ENCODE assay signal across 8 cellular contexts in genomic region chr4:141131738-141132688, GRCh38. TPM values are rescaled to one million over a fixed set of nuclear protein-coding genes. Genes with fewer than 3 reads are reported as not detected.
A peak's percentile ranks its signal among the peaks of the same experiment; 100 is the strongest.
DNase-seq lines count a peak whose midpoint lies in the region; ATAC-seq and TF ChIP-seq lines count a peak whose summit lies in the region.

No MANE protein-coding gene starts in this region.

- no peak for DNase-seq in CD8-positive, alpha-beta T cell
- DNase-seq in T-helper 2 cell treated with Interferon-gamma antibody and Interleukin-4, amounts not matched to agents 5 μg/mL and 100 μg/mL, for 36 hours (ENCODE audit: low spot score) = no peak
- DNase-seq in fibroblast of pulmonary artery (ENCODE audit: low read depth) (no peak), osteoblast (ENCODE audit: insufficient read length, low spot score, missing footprints) (peak; percentile 65), NCI-H2107 (lab: John Stamatoyannopoulos, UW) (no peak)

- POLR2A ChIA-PET in CD8-positive, alpha-beta T cell (lab: Charles Lee) = no interaction called here

- TF ChIP-seq CTCF in CD8-positive, alpha-beta T cell (IDR thresholded peaks at IDR 0.05) = no peak
- no peak for TF ChIP-seq CTCF in fibroblast of pulmonary artery (IDR thresholded peaks at IDR 0.05; ENCODE audit: low read length, missing control alignments)
- no peak for TF ChIP-seq CTCF in osteoblast (IDR thresholded peaks at IDR 0.05; ENCODE audit: extremely low read depth, low read depth, low read length)

- peak overlapping the region; percentile 61 for H3K4me3 Mint-ChIP-seq in CD8-positive, alpha-beta T cell
- peak overlapping the region; percentile 44 for H3K4me3 Mint-ChIP-seq in T-helper 2 cell treated with Interferon-gamma antibody and Interleukin-4, amounts not matched to agents 5 μg/mL and 100 μg/mL, for 36 hours

- peaks cover 18% of the 10 kb centered on the region for H4K20me1 ChIP-seq in osteoblast (ENCODE audit: insufficient read depth, low read length)

- peak overlapping the region; percentile 93 for H3K4me2 ChIP-seq in osteoblast (ENCODE audit: insufficient read depth, low read length)

- H2AFZ ChIP-seq in osteoblast (ENCODE audit: low read length) = peak overlapping the region; percentile 90

- H3K27me3 ChIP-seq in CD8-positive, alpha-beta T cell (ENCODE audit: insufficient read depth, low read length) = peaks cover 14% of the 10 kb centered on the region
- H3K27me3 ChIP-seq in osteoblast (ENCODE audit: insufficient read depth, low read length) = peaks cover 23% of the 10 kb centered on the region

- intact Hi-C loops in CD8-positive, alpha-beta T cell (cut with DNase I, micrococcal nuclease) = loop anchor here in 1 of 2 experiments (5.0 kb wide), 1 partner anchor 270 kb away; no protein-coding TSS in a partner anchor

- peak overlapping the region; percentile 10 for H3K4me3 ChIP-seq in CD8-positive, alpha-beta T cell (ENCODE audit: low read depth, low read length)
- H3K4me3 ChIP-seq in fibroblast of pulmonary artery (replicated peaks; ENCODE audit: low read depth, low read length) (peak overlapping the region; percentile 62), osteoblast (ENCODE audit: insufficient read depth, low read length) (peak overlapping the region; percentile 95)

- peaks cover 52% of the 10 kb centered on the region for H3K27me3 Mint-ChIP-seq in CD8-positive, alpha-beta T cell (ENCODE audit: low read depth)
- peaks cover 72% of the 10 kb centered on the region for H3K27me3 Mint-ChIP-seq in T-helper 2 cell treated with Interferon-gamma antibody and Interleukin-4, amounts not matched to agents 5 μg/mL and 100 μg/mL, for 36 hours (ENCODE audit: low read depth)

- H3K27ac ChIP-seq in CD8-positive, alpha-beta T cell (ENCODE audit: low read depth, low read length) = no peak overlapping the region
- H3K27ac ChIP-seq in osteoblast (ENCODE audit: low read depth, low read length) = peak overlapping the region; percentile 39

- peaks cover 53% of the 10 kb centered on the region for H3K79me2 ChIP-seq in osteoblast (ENCODE audit: insufficient read depth, low read length)

- no peaks in the 10 kb centered on the region for H3K9me3 ChIP-seq in CD8-positive, alpha-beta T cell (ENCODE audit: low read length)
- H3K9me3 ChIP-seq in osteoblast (ENCODE audit: low read depth, low read length) = no peaks in the 10 kb centered on the region

- no peaks in the 10 kb centered on the region for H3K4me1 ChIP-seq in CD8-positive, alpha-beta T cell (ENCODE audit: insufficient read depth, low read length)
- H3K4me1 ChIP-seq in osteoblast (ENCODE audit: insufficient read depth, low read length) = peaks cover 20% of the 10 kb centered on the region

- H3K4me1 Mint-ChIP-seq in CD8-positive, alpha-beta T cell (ENCODE audit: low read depth) = peaks cover 11% of the 10 kb centered on the region
- peaks cover 6% of the 10 kb centered on the region for H3K4me1 Mint-ChIP-seq in T-helper 2 cell treated with Interferon-gamma antibody and Interleukin-4, amounts not matched to agents 5 μg/mL and 100 μg/mL, for 36 hours (ENCODE audit: low read depth)

- no peaks in the 10 kb centered on the region for H3K9me3 Mint-ChIP-seq in CD8-positive, alpha-beta T cell
- no peaks in the 10 kb centered on the region for H3K9me3 Mint-ChIP-seq in T-helper 2 cell treated with Interferon-gamma antibody and Interleukin-4, amounts not matched to agents 5 μg/mL and 100 μg/mL, for 36 hours

- H3K36me3 Mint-ChIP-seq in CD8-positive, alpha-beta T cell = no peaks in the 10 kb centered on the region
- no peaks in the 10 kb centered on the region for H3K36me3 Mint-ChIP-seq in T-helper 2 cell treated with Interferon-gamma antibody and Interleukin-4, amounts not matched to agents 5 μg/mL and 100 μg/mL, for 36 hours (ENCODE audit: low read depth)

- no peaks in the 10 kb centered on the region for H3K36me3 ChIP-seq in CD8-positive, alpha-beta T cell (ENCODE audit: insufficient read depth, low read length)
- H3K36me3 ChIP-seq in osteoblast (ENCODE audit: insufficient read depth, low read length) = no peaks in the 10 kb centered on the region

- H3K27ac Mint-ChIP-seq in CD8-positive, alpha-beta T cell = no peak overlapping the region
- H3K27ac Mint-ChIP-seq in T-helper 2 cell treated with Interferon-gamma antibody and Interleukin-4, amounts not matched to agents 5 μg/mL and 100 μg/mL, for 36 hours = no peak overlapping the region

- ATAC-seq in CD8-positive, alpha-beta T cell = no peak
- ATAC-seq in GM21723 (IDR thresholded peaks at IDR 0.05; ENCODE audit: unreplicated experiment) = peak; percentile 10
- no peak for ATAC-seq in GM18861 (IDR thresholded peaks at IDR 0.05; ENCODE audit: unreplicated experiment)
- no peak for ATAC-seq in HG03095 (IDR thresholded peaks at IDR 0.05; ENCODE audit: unreplicated experiment)

- CTCF ChIA-PET in CD8-positive, alpha-beta T cell (lab: Charles Lee) = no interaction called here

RNA-seq across cellular contexts. Expression of gene RNF150, which starts 1.3 kb away (rescaled TPM):
- total RNA-seq in CD8-positive, alpha-beta T cell = not detected
- total RNA-seq in osteoblast = 13.4 and 13.8 TPM in 2 replicates

Comparison
In these comparisons a context has a peak if more than half of its experiments do, and no peak if none do; other contexts are left out.
1. H3K4me3 ChIP-seq: peak in every context shown above with its lines; median percentile 95 in osteoblast; 62 in fibroblast of pulmonary artery; 10 in CD8-positive, alpha-beta T cell.
2. RNA of gene RNF150, which starts 1.3 kb away (total RNA-seq): 13.4 to 13.8 TPM in osteoblast; not detected in CD8-positive, alpha-beta T cell; every median in the first group is over 10 times any median in the second.